2 cellular contexts compared by ENCODE assay signal in genomic region chr17:16435951-16436886, GRCh38.
A peak's percentile ranks its signal among the peaks of the same experiment; 100 is the strongest.
TF ChIP-seq lines count a peak whose summit lies in the region.

No MANE protein-coding gene starts in this region.

TF ChIP-seq in HEK293, 187 proteins besides CTCF, POLR2A, EP300 and RAD21:
- TF ChIP-seq GLIS2 (tag by site-specific recombination; IDR thresholded peaks at IDR 0.05), result 0 out of 2 replicates have a peak, but pooled peaks have one; percentile 1
- peak; percentile 46 for TF ChIP-seq EGR2 (tag by site-specific recombination; IDR thresholded peaks at IDR 0.05; ENCODE audit: low read depth)
- no peak for TF ChIP-seq ZNF394 (tag by site-specific recombination; IDR thresholded peaks at IDR 0.05; ENCODE audit: borderline replicate concordance)

TF ChIP-seq in K562, 482 proteins besides CTCF, POLR2A, EP300 and RAD21:
- peak; percentile 6; the same call in 1 of the 2 replicates for TF ChIP-seq POLR2AphosphoS5 (IDR thresholded peaks at IDR 0.05; ENCODE audit: control insufficient read depth, insufficient read depth, low read depth, low read length)
- peak; percentile 58 for TF ChIP-seq POLR2G (IDR thresholded peaks at IDR 0.05; ENCODE audit: low read depth, low read length)
- TF ChIP-seq RBM14 (IDR thresholded peaks at IDR 0.05; ENCODE audit: borderline replicate concordance, insufficient read depth, low read depth, low read length), result no peak
- TF ChIP-seq ZNF253 (CRISPR knock-in tag; conservative IDR thresholded peaks at IDR 0.05), result no peak
